ENCODE assay signal across 22 cellular contexts in the genomic region with DNA sequence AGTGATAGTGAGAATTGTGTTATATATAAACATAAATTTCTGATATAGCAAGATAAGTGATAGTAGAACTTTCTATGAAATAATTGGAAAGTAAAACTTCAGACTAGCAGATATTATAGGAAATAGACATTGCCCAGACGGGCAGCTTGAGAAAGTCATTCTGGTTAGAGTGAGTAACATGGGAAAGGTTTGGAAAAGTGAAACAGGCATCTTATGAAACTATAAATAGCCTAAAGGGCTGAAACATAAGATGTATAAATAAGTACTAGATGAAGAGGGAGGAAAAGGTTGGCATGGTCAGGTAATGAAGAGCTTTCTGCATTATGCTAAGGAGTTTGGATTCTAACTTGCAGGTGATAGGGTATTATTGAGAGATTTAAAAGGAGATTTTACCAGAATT.
"Had no signal": no experiment of that assay in that cellular context is flagged by ENCODE, and none has a peak within 500 bp of the region (broad histone marks: within the 10 kb centered on the region; RNA-seq: fewer than 3 reads in every experiment).

No MANE protein-coding gene starts in this region.

- H3K4me3 Mint-ChIP-seq: mesothelial cell of epicardium; naive thymus-derived CD4-positive, alpha-beta T cell; nephron progenitor cell; stimulated activated memory B cell treated with anti-CD40 and anti-IgM and Interleukin-4, amounts not matched to agents 10 μg/mL and 1 μg/mL and 100 μg/mL, for 72 hours; type B pancreatic cell had no signal

- DNase-seq: dermis blood vessel endothelial cell; effector memory CD4-positive, alpha-beta T cell; mesenchymal stem cell; mucosa of descending colon; naive thymus-derived CD4-positive, alpha-beta T cell; nephron progenitor cell; nucleus accumbens; psoas muscle; right cardiac atrium; sigmoid colon; spleen; stimulated activated CD4-positive, alpha-beta T cell treated with anti-CD3 and anti-CD28 coated beads, Interleukin-4, amount 100 ng/mL, for 4 hours; stimulated activated naive CD8-positive, alpha-beta T cell treated with anti-CD3 and anti-CD28 coated beads, Interleukin-15, Interleukin-2, amounts not matched to agents 100 U/mL and 50 U/mL, for 24 hours; substantia nigra; testis; tibial artery had no signal

- H3K4me1 ChIP-seq: psoas muscle, sigmoid colon, spleen, testis, tibial artery had no signal

- H3K9me3 Mint-ChIP-seq: naive thymus-derived CD4-positive, alpha-beta T cell; nephron progenitor cell; stimulated activated memory B cell treated with anti-CD40 and anti-IgM and Interleukin-4, amounts not matched to agents 10 μg/mL and 1 μg/mL and 100 μg/mL, for 72 hours; type B pancreatic cell had no signal

- H3K36me3 Mint-ChIP-seq: stimulated activated memory B cell treated with anti-CD40 and anti-IgM and Interleukin-4, amounts not matched to agents 10 μg/mL and 1 μg/mL and 100 μg/mL, for 72 hours had no signal

- H3K9me3 ChIP-seq: mucosa of descending colon, psoas muscle, sigmoid colon, spleen, testis, tibial artery had no signal

- H3K27ac ChIP-seq: coronary artery, psoas muscle, sigmoid colon, skin epidermis, spleen, testis, tibial artery had no signal

- H3K27me3 ChIP-seq: sigmoid colon, spleen, testis, tibial artery had no signal

- H3K27ac Mint-ChIP-seq: mesothelial cell of epicardium; naive thymus-derived CD4-positive, alpha-beta T cell; nephron progenitor cell; stimulated activated memory B cell treated with anti-CD40 and anti-IgM and Interleukin-4, amounts not matched to agents 10 μg/mL and 1 μg/mL and 100 μg/mL, for 72 hours; type B pancreatic cell had no signal

- H3K4me3 ChIP-seq: coronary artery, lung, mucosa of descending colon, psoas muscle, sigmoid colon, skin epidermis, spleen, testis, tibial artery had no signal

- H3K27me3 Mint-ChIP-seq: naive thymus-derived CD4-positive, alpha-beta T cell; stimulated activated memory B cell treated with anti-CD40 and anti-IgM and Interleukin-4, amounts not matched to agents 10 μg/mL and 1 μg/mL and 100 μg/mL, for 72 hours; type B pancreatic cell had no signal

- H3K4me1 Mint-ChIP-seq: mesothelial cell of epicardium; naive thymus-derived CD4-positive, alpha-beta T cell; nephron progenitor cell; stimulated activated memory B cell treated with anti-CD40 and anti-IgM and Interleukin-4, amounts not matched to agents 10 μg/mL and 1 μg/mL and 100 μg/mL, for 72 hours had no signal

- H3K36me3 ChIP-seq: spleen had no signal
